Comparison of ENCODE assay signal across 11 cellular contexts in the genomic region with DNA sequence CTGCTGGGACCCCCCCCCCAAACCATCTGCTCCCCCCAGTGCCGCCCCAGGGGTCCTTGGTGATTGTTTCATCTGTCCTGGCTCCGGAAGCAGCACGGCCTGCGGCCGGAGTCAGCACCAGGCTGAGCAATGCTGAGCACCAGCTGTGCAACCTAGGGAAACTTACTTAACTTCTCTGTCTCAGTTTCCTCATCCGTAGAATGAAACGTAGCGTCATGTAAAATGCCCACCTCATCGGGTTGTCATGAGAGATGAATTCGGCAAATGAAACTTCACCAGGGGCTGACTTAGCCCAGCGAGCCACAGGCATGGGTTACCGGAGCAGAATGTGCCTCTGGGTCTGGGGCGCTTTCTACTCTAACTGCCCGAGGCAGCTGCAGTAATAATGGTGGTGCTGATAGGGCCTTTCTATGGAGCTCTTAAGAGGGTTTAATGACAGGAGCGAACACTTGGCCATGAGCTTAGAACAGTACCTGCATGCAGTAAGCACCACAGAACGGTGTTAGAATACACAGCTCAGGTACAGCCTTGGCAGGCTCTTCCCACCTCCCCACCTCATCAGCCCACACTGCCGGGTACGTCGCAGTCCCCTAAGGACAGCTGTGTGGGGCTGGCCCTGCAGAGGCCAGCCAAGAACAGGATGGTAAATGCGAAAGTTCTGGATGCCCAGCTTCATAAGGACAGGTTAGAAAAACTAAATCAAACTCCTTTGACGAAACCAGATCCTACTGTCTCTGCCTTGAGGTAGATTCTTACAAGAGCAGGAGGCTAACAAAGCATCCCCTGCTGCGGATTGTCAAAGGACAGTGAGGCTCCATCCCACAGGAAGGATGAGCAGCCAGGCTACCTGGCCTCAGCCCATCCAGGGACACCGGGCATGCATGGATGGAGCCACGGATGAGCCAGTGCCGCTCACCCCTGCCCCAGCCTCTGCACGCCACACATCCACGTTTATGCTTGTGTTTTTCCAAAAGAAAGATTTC. TPM values are rescaled to one million over a fixed set of nuclear protein-coding genes. Genes with fewer than 3 reads are reported as not detected.
DNase-seq lines count a peak whose midpoint lies in the region; ATAC-seq, FAIRE-seq and TF ChIP-seq lines count a peak whose summit lies in the region.
"Had no signal": no experiment of that assay in that cellular context is flagged by ENCODE, and none has a peak within 500 bp of the region (broad histone marks: within the 10 kb centered on the region; RNA-seq: fewer than 3 reads in every experiment).

No MANE protein-coding gene starts in this region.

- H3K4me1 Mint-ChIP-seq in CD8-positive, alpha-beta T cell (ENCODE audit: low read depth): peaks cover 26% of the 10 kb centered on the region

- H2AFZ ChIP-seq in GM23248 (peak overlapping the region; percentile 83), keratinocyte (ENCODE audit: control insufficient read depth, low read length) (no peak overlapping the region)

- peak overlapping the region; percentile 84 for H3K9ac ChIP-seq in GM23248
- peak overlapping the region; percentile 88 for H3K9ac ChIP-seq in keratinocyte (ENCODE audit: control insufficient read depth, extremely low read depth, insufficient read depth, low read length)
- H3K9ac ChIP-seq in skeletal muscle tissue (ENCODE audit: low read depth in 1 of 3, low read length in 3 of 3): peak overlapping the region in 2 of 3 donors; percentile 13 to 54

- WGBS in GM23248 (ENCODE audit: low coverage in 1 of 2, low lambda C conversion rate in 2 of 2, missing lambda C conversion rate in 2 of 2), 2 experiments: 3 to 4% methylated on average over 25 to 27 of the region's 27 CpGs

- H3K36me3 Mint-ChIP-seq in CD8-positive, alpha-beta T cell: no peaks in the 10 kb centered on the region

- POLR2A ChIA-PET in CD8-positive, alpha-beta T cell (lab: Charles Lee): no interaction called here

- peak overlapping the region; percentile 87 for H3K4me3 ChIP-seq in GM23248
- H3K4me3 ChIP-seq in ascending aorta: peak overlapping the region; percentile 32 to 82
- H3K4me3 ChIP-seq in keratinocyte (ENCODE audit: control insufficient read depth in 2 of 3, extremely low read depth in 1 of 3, insufficient read depth in 2 of 3, low read depth in 1 of 3, low read length in 3 of 3): peak overlapping the region; percentile 90 to 96 (median 93)
- H3K4me3 ChIP-seq in skeletal muscle tissue (ENCODE audit: low read length in 3 of 3): peak overlapping the region; percentile 32 to 64 (median 41)
- no peak overlapping the region for H3K4me3 ChIP-seq in CD8-positive, alpha-beta T cell (ENCODE audit: low read depth, low read length)

- CTCF ChIA-PET in CD8-positive, alpha-beta T cell (lab: Charles Lee): no interaction called here

- peaks cover 33% of the 10 kb centered on the region for H3F3A ChIP-seq in GM23248 (ENCODE audit: insufficient read depth)

- peaks cover 35% of the 10 kb centered on the region for H3K79me2 ChIP-seq in GM23248 (ENCODE audit: insufficient read depth)
- H3K79me2 ChIP-seq in keratinocyte (ENCODE audit: control insufficient read depth, insufficient read depth, low read length): peaks cover 63% of the 10 kb centered on the region

- H3K36me3 ChIP-seq in GM23248 (ENCODE audit: low read depth) (peaks cover 10% of the 10 kb centered on the region; the same call in 1 of the 2 replicates), ascending aorta (peaks cover 23 to 26% of the 10 kb centered on the region in 2 donors), keratinocyte (ENCODE audit: control insufficient read depth in 2 of 2, extremely low read depth in 1 of 2, insufficient read depth in 2 of 2, low read length in 2 of 2) (peaks cover 32 to 39% of the 10 kb centered on the region in 2 experiments), skeletal muscle tissue (ENCODE audit: control insufficient read depth in 3 of 3, insufficient read depth in 3 of 3, low read length in 3 of 3) (peaks cover 0 to 8% (median 5%) of the 10 kb centered on the region in 3 donors)
- no peaks in the 10 kb centered on the region for H3K36me3 ChIP-seq in CD8-positive, alpha-beta T cell (ENCODE audit: insufficient read depth, low read length)

- H3K4me2 ChIP-seq in GM23248 (ENCODE audit: unreplicated experiment): peak overlapping the region; percentile 95
- H3K4me2 ChIP-seq in keratinocyte (ENCODE audit: control insufficient read depth, extremely low read depth, insufficient read depth, low read depth, low read length): peak overlapping the region; percentile 84

- dilution Hi-C loops in keratinocyte (cut with MboI; ENCODE audit: extremely low pct_ligation_motif_present, low sequenced_read_pairs): no loop called here

- in situ Hi-C loops in GM23248 (cut with MboI): no loop called here

- H4K20me1 ChIP-seq in GM23248 (ENCODE audit: insufficient read depth): no peaks in the 10 kb centered on the region
- H4K20me1 ChIP-seq in keratinocyte (ENCODE audit: control insufficient read depth, extremely low read depth, insufficient read depth, low read length): peaks cover 43% of the 10 kb centered on the region

- no peak for TF ChIP-seq CTCF in ascending aorta (IDR thresholded peaks at IDR 0.05)
- no peak for TF ChIP-seq CTCF in keratinocyte (optimal IDR thresholded peaks at IDR 0.05 in 1 of 3, IDR thresholded peaks at IDR 0.05 in 1 of 3, conservative IDR thresholded peaks at IDR 0.05 in 1 of 3; ENCODE audit: extremely low read depth in 1 of 3, insufficient read depth in 2 of 3, low read length in 3 of 3)
- TF ChIP-seq CTCF in CD8-positive, alpha-beta T cell (IDR thresholded peaks at IDR 0.05): no peak

- H3K9me3 ChIP-seq in GM23248 (ENCODE audit: low read depth) (no peaks in the 10 kb centered on the region), ascending aorta (no peaks in the 10 kb centered on the region), keratinocyte (ENCODE audit: control insufficient read depth, low read depth, low read length) (no peaks in the 10 kb centered on the region), skeletal muscle tissue (ENCODE audit: control insufficient read depth in 3 of 3, low read length in 3 of 3) (peaks cover 0 to 4% (median 4%) of the 10 kb centered on the region in 3 donors)
- H3K9me3 ChIP-seq in CD8-positive, alpha-beta T cell (ENCODE audit: low read length): no peaks in the 10 kb centered on the region

- peak; percentile 49 for DNase-seq in GM23248
- peak in 1 of 2 donors; percentile 59 for DNase-seq in ascending aorta (ENCODE audit: low spot score in 2 of 2)
- no peak for DNase-seq in keratinocyte (ENCODE audit: low read depth, low spot score)
- no peak for DNase-seq in CD8-positive, alpha-beta T cell
- DNase-seq: naive thymus-derived CD4-positive, alpha-beta T cell had no signal

- no peak overlapping the region for H3K27ac Mint-ChIP-seq in CD8-positive, alpha-beta T cell
- H3K27ac Mint-ChIP-seq: naive thymus-derived CD4-positive, alpha-beta T cell had no signal

- H3K27ac ChIP-seq in GM23248: peak overlapping the region; percentile 76
- peak overlapping the region; percentile 63 to 71 for H3K27ac ChIP-seq in ascending aorta
- H3K27ac ChIP-seq in keratinocyte (ENCODE audit: control insufficient read depth, insufficient read depth, low read length): peak overlapping the region; percentile 75
- peak overlapping the region; percentile 40 for H3K27ac ChIP-seq in skeletal muscle tissue (ENCODE audit: low read depth, low read length)
- H3K27ac ChIP-seq in CD8-positive, alpha-beta T cell (ENCODE audit: low read depth, low read length): no peak overlapping the region
- H3K27ac ChIP-seq: SK-N-MC had no signal

- no peak overlapping the region for H3K4me3 Mint-ChIP-seq in CD8-positive, alpha-beta T cell

- ATAC-seq in GM18520 (IDR thresholded peaks at IDR 0.05; ENCODE audit: unreplicated experiment) (no peak), GM18861 (IDR thresholded peaks at IDR 0.05; ENCODE audit: unreplicated experiment) (no peak), GM18868 (IDR thresholded peaks at IDR 0.05; ENCODE audit: unreplicated experiment) (no peak)
- no peak for ATAC-seq in CD8-positive, alpha-beta T cell
- ATAC-seq: naive thymus-derived CD4-positive, alpha-beta T cell had no signal

- H3K4me1 ChIP-seq in GM23248 (ENCODE audit: insufficient read depth): peaks cover 23% of the 10 kb centered on the region
- peaks cover 0 to 15% of the 10 kb centered on the region in 2 donors for H3K4me1 ChIP-seq in ascending aorta
- H3K4me1 ChIP-seq in keratinocyte (ENCODE audit: control insufficient read depth, extremely low read depth, insufficient read depth, low read length): peaks cover 31% of the 10 kb centered on the region
- peaks cover 2 to 4% (median 4%) of the 10 kb centered on the region in 3 donors for H3K4me1 ChIP-seq in skeletal muscle tissue (ENCODE audit: control insufficient read depth in 3 of 3, insufficient read depth in 3 of 3, low read length in 3 of 3)
- peaks cover 13% of the 10 kb centered on the region for H3K4me1 ChIP-seq in CD8-positive, alpha-beta T cell (ENCODE audit: insufficient read depth, low read length)

- FAIRE-seq in keratinocyte (lab: Jason Lieb, UNC): peak; percentile 84

- no peaks in the 10 kb centered on the region for H3K9me2 ChIP-seq in GM23248 (ENCODE audit: insufficient read depth)

- no peaks in the 10 kb centered on the region for H3K27me3 ChIP-seq in GM23248 (replicated peaks; ENCODE audit: insufficient read depth)
- no peaks in the 10 kb centered on the region for H3K27me3 ChIP-seq in ascending aorta
- H3K27me3 ChIP-seq in keratinocyte (ENCODE audit: control insufficient read depth, extremely low read depth, insufficient read depth, low read length): no peaks in the 10 kb centered on the region
- peaks cover 28 to 48% (median 39%) of the 10 kb centered on the region in 3 donors for H3K27me3 ChIP-seq in skeletal muscle tissue (ENCODE audit: control insufficient read depth in 3 of 3, insufficient read depth in 3 of 3, low read length in 3 of 3)
- peaks cover 13% of the 10 kb centered on the region for H3K27me3 ChIP-seq in CD8-positive, alpha-beta T cell (ENCODE audit: insufficient read depth, low read length)

- intact Hi-C loops in ascending aorta (cut with DNase I): loop anchor here (5.0 to 10.0 kb wide), 6 partner anchors 40 to 357 kb away; no protein-coding TSS in a partner anchor
- intact Hi-C loops in CD8-positive, alpha-beta T cell (cut with DNase I, micrococcal nuclease): no loop called here

- no peaks in the 10 kb centered on the region for H3K9me3 Mint-ChIP-seq in CD8-positive, alpha-beta T cell

- H3K9me1 ChIP-seq in keratinocyte (ENCODE audit: control insufficient read depth, extremely low read depth, insufficient read depth, low read length): peaks cover 1% of the 10 kb centered on the region

- peaks cover 58% of the 10 kb centered on the region for H3K27me3 Mint-ChIP-seq in CD8-positive, alpha-beta T cell (ENCODE audit: low read depth)

RNA-seq across cellular contexts. Expression of a gene that starts 1.5 kb away (rescaled TPM):
- total RNA-seq in GM23248 (2014; rRNA removed; shearing (Covaris generic)): 124 and 137 TPM in 2 replicates
- 76.4 and 77.8 TPM in 2 replicates for polyA plus RNA-seq in GM23248 (2016; fragmentation: Nextera tagmentation; extraction: Ambion mirVana)
- 709 TPM for total RNA-seq in ascending aorta
- 430 to 766 TPM (median 533 TPM) in 3 replicates for polyA plus RNA-seq in keratinocyte
- 42.2 TPM for polyA plus RNA-seq in keratinocyte (2011; ENCODE audit: low read depth)
- polyA plus RNA-seq in keratinocyte (2011; cell fraction: cytosol; rRNA removed): 209 and 304 TPM in 2 replicates
- polyA plus RNA-seq in keratinocyte (2011; cell fraction: nucleus; rRNA removed): 1,129 and 1,230 TPM in 2 replicates
- polyA plus RNA-seq in keratinocyte (2012; ENCODE audit: low replicate concordance): 53.4 and 789 TPM in 2 replicates
- 914 to 1,886 TPM (median 1,202 TPM) in 3 replicates for polyA minus RNA-seq in keratinocyte
- 896 TPM for polyA minus RNA-seq in keratinocyte (2011; cell fraction: cytosol; rRNA and poly(A)+ RNA removed)
- polyA minus RNA-seq in keratinocyte (2011; cell fraction: nucleus; rRNA and poly(A)+ RNA removed): 2,075 and 2,586 TPM in 2 replicates
- total RNA-seq in skeletal muscle tissue: 76.2 TPM
- not detected for total RNA-seq in CD8-positive, alpha-beta T cell
- total RNA-seq: dermis microvascular lymphatic vessel endothelial cell; naive thymus-derived CD4-positive, alpha-beta T cell had no signal

Comparison
In these comparisons a context has a peak if more than half of its experiments do, and no peak if none do; other contexts are left out.
1. H3K9ac ChIP-seq: peak in every context shown above with its lines; median percentile 88 in keratinocyte; 84 in GM23248; 34 in skeletal muscle tissue.
2. RNA of a gene that starts 1.5 kb away (total RNA-seq): 709 TPM in ascending aorta (single experiment), 124 to 137 TPM in GM23248 and 76.2 TPM in skeletal muscle tissue (single experiment); not detected in CD8-positive, alpha-beta T cell; every median in the first group is over 10 times any median in the second.